ENCODE assay signal across 10 cellular contexts in genomic region chr16:27408602-27409031, GRCh38. TPM values are rescaled to one million over a fixed set of nuclear protein-coding genes. Genes with fewer than 3 reads are reported as not detected.
DNase-seq lines count a peak whose midpoint lies in the region; ATAC-seq and TF ChIP-seq lines count a peak whose summit lies in the region.
"Had no signal": no experiment of that assay in that cellular context is flagged by ENCODE, and none has a peak within 500 bp of the region (broad histone marks: within the 10 kb centered on the region; RNA-seq: fewer than 3 reads in every experiment).

No MANE protein-coding gene starts in this region.

- H3K27ac ChIP-seq in BLaER1 treated with 17β-estradiol and CSF1 and Interleukin-3, amounts not matched to agents 10 nM and 100 nM, result peak overlapping the region in 2 of 11 experiments; percentile 11 to 31; a peak in 2 of 22 replicates
- no peak overlapping the region for H3K27ac ChIP-seq in right atrium auricular region
- H3K27ac ChIP-seq: SK-N-MC had no signal

- peaks cover 63% of the 10 kb centered on the region for H3K36me3 Mint-ChIP-seq in dendritic cell treated with granulocyte-macrophage colony-stimulating factor and Interleukin-4, amounts not matched to agents 40 ng/mL and 50 ng/mL, for 4 days (ENCODE audit: low read depth)

- H3K4me1 Mint-ChIP-seq in dendritic cell treated with granulocyte-macrophage colony-stimulating factor and Interleukin-4, amounts not matched to agents 40 ng/mL and 50 ng/mL, for 4 days (ENCODE audit: low read depth), result peaks cover 77% of the 10 kb centered on the region

- peak; percentile 3 for TF ChIP-seq POLR2A in GM15510 (IDR thresholded peaks at IDR 0.05; ENCODE audit: borderline replicate concordance, extremely low read depth, insufficient read length)

- no peak for DNase-seq in NOMO-1 treated with dmso at 0.1 percent for 144 hours (lab: John Stamatoyannopoulos, UW; ENCODE audit: unreplicated experiment)
- no peak for DNase-seq in right atrium auricular region (ENCODE audit: low spot score)
- no peak for DNase-seq in NCI-H524 (lab: John Stamatoyannopoulos, UW)
- DNase-seq: DMS79 had no signal

- H3K36me3 ChIP-seq in BLaER1 treated with 17β-estradiol and CSF1 and Interleukin-3, amounts not matched to agents 10 nM and 100 nM, result peaks cover 0 to 32% (median 0%) of the 10 kb centered on the region in 11 experiments; a peak in 4 of 22 replicates
- H3K36me3 ChIP-seq in right atrium auricular region, result no peaks in the 10 kb centered on the region

- H3K9me3 ChIP-seq in BLaER1 treated with 17β-estradiol and CSF1 and Interleukin-3, amounts not matched to agents 10 nM and 100 nM (replicated peaks in 1 of 11), result peaks cover 0 to 21% (median 8%) of the 10 kb centered on the region in 11 experiments; a peak in 12 of 22 replicates
- peaks cover 0 to 4% of the 10 kb centered on the region in 2 donors for H3K9me3 ChIP-seq in right atrium auricular region

- intact Hi-C loops in dendritic cell treated with granulocyte-macrophage colony-stimulating factor and Interleukin-4, amounts not matched to agents 40 ng/mL and 50 ng/mL, for 4 days (cut with micrococcal nuclease), result no loop called here

- peaks cover 0 to 51% (median 0%) of the 10 kb centered on the region in 11 experiments; a peak in 6 of 22 replicates for H4K20me1 ChIP-seq in BLaER1 treated with 17β-estradiol and CSF1 and Interleukin-3, amounts not matched to agents 10 nM and 100 nM

- peak overlapping the region; percentile 26 for H3K4me3 Mint-ChIP-seq in dendritic cell treated with granulocyte-macrophage colony-stimulating factor and Interleukin-4, amounts not matched to agents 40 ng/mL and 50 ng/mL, for 4 days

- peaks cover 10% of the 10 kb centered on the region for H3K9me3 Mint-ChIP-seq in dendritic cell treated with granulocyte-macrophage colony-stimulating factor and Interleukin-4, amounts not matched to agents 40 ng/mL and 50 ng/mL, for 4 days

- ATAC-seq in HG03520 (IDR thresholded peaks at IDR 0.05; ENCODE audit: unreplicated experiment) (peak; percentile 10), HG03095 (IDR thresholded peaks at IDR 0.05; ENCODE audit: unreplicated experiment) (no peak)

- peak overlapping the region; percentile 80 for H3K27ac Mint-ChIP-seq in dendritic cell treated with granulocyte-macrophage colony-stimulating factor and Interleukin-4, amounts not matched to agents 40 ng/mL and 50 ng/mL, for 4 days

- peak overlapping the region; percentile 6 to 97 (median 87); a peak in 19 of 22 replicates for H3K4me2 ChIP-seq in BLaER1 treated with 17β-estradiol and CSF1 and Interleukin-3, amounts not matched to agents 10 nM and 100 nM

- peaks cover 43 to 87% (median 52%) of the 10 kb centered on the region in 10 experiments for H3K4me1 ChIP-seq in BLaER1 treated with 17β-estradiol and CSF1 and Interleukin-3, amounts not matched to agents 10 nM and 100 nM
- H3K4me1 ChIP-seq in right atrium auricular region, result no peaks in the 10 kb centered on the region

- no peak for TF ChIP-seq CTCF in right atrium auricular region (IDR thresholded peaks at IDR 0.05)

- peaks cover 0 to 6% (median 0%) of the 10 kb centered on the region in 11 experiments; a peak in 6 of 22 replicates for H3K27me3 ChIP-seq in BLaER1 treated with 17β-estradiol and CSF1 and Interleukin-3, amounts not matched to agents 10 nM and 100 nM
- H3K27me3 ChIP-seq in right atrium auricular region, result no peaks in the 10 kb centered on the region

- H3K4me3 ChIP-seq in BLaER1 treated with 17β-estradiol and CSF1 and Interleukin-3, amounts not matched to agents 10 nM and 100 nM, result peak overlapping the region in 1 of 10 experiments; percentile 11; a peak in 1 of 20 replicates
- no peak overlapping the region for H3K4me3 ChIP-seq in right atrium auricular region
- H3K4me3 ChIP-seq: SK-N-MC had no signal

- H3K27me3 Mint-ChIP-seq in dendritic cell treated with granulocyte-macrophage colony-stimulating factor and Interleukin-4, amounts not matched to agents 40 ng/mL and 50 ng/mL, for 4 days, result no peaks in the 10 kb centered on the region

- H3K9ac ChIP-seq in BLaER1 treated with 17β-estradiol and CSF1 and Interleukin-3, amounts not matched to agents 10 nM and 100 nM, result no peak overlapping the region

RNA-seq across cellular contexts. Expression of gene IL21R, which starts 6.6 kb away (rescaled TPM):
- total RNA-seq in right atrium auricular region, result 1 to 10 TPM in 1 of 2 donors, under 1 TPM in 1; 0.07 to 1.3 TPM
